ENCODE assay signal across 1 cellular context in genomic region chr7:107563761-107564552, GRCh38.
A peak's percentile ranks its signal among the peaks of the same experiment; 100 is the strongest.
TF ChIP-seq lines count a peak whose summit lies in the region.

Gene COG5 (minus strand): TSS chr7:107563920. CDS start chr7:107563896, 24 bp downstream.
Gene DUS4L (plus strand): TSS chr7:107563971. CDS start chr7:107567071, 3,100 bp downstream.

TF ChIP-seq in HEK293, 187 proteins besides CTCF, POLR2A, EP300 and RAD21 (continued from another document and continues in another):
- TF ChIP-seq ZNF280C (tag by site-specific recombination; IDR thresholded peaks at IDR 0.05) (no peak), ZNF18 (tag by site-specific recombination; IDR thresholded peaks at IDR 0.05) (no peak), BCL6B (tag by site-specific recombination; IDR thresholded peaks at IDR 0.05) (0 out of 2 replicates have a peak, but pooled peaks have one; percentile 30), ZNF354C (tag by site-specific recombination; IDR thresholded peaks at IDR 0.05; ENCODE audit: borderline replicate concordance, low read depth) (no peak), ZNF23 (tag by site-specific recombination; IDR thresholded peaks at IDR 0.05; ENCODE audit: borderline replicate concordance) (no peak), ZNF488 (tag by site-specific recombination; IDR thresholded peaks at IDR 0.05) (no peak), PRDM4 (tag by site-specific recombination; IDR thresholded peaks at IDR 0.05) (no peak), ZBTB21 (tag by site-specific recombination; IDR thresholded peaks at IDR 0.05) (0 out of 2 replicates have a peak, but pooled peaks have one; percentile 52), ZNF175 (tag by site-specific recombination; IDR thresholded peaks at IDR 0.05) (no peak), ZFP37 (tag by site-specific recombination; IDR thresholded peaks at IDR 0.05) (peak; percentile 61; the same call in 1 of the 2 replicates), ZNF843 (tag by site-specific recombination; IDR thresholded peaks at IDR 0.05) (no peak; the same call in 1 of the 2 replicates), ZNF2 (tag by site-specific recombination; IDR thresholded peaks at IDR 0.05) (peak; percentile 40; the same call in 1 of the 2 replicates), ZNF639 (tag by site-specific recombination; IDR thresholded peaks at IDR 0.05) (no peak), ZNF513 (tag by site-specific recombination; IDR thresholded peaks at IDR 0.05) (no peak), MEIS1 (CRISPR knock-in tag; IDR thresholded peaks at IDR 0.05; ENCODE audit: borderline replicate concordance) (no peak), FEZF1 (tag by site-specific recombination; IDR thresholded peaks at IDR 0.05) (no peak; the same call in 1 of the 2 replicates), KLF8 (tag by site-specific recombination; IDR thresholded peaks at IDR 0.05) (peak; percentile 94), GLI4 (tag by site-specific recombination; IDR thresholded peaks at IDR 0.05) (no peak), ZNF16 (tag by site-specific recombination; IDR thresholded peaks at IDR 0.05; ENCODE audit: low read depth) (no peak), OVOL3 (tag by site-specific recombination; IDR thresholded peaks at IDR 0.05) (no peak; the same call in 1 of the 2 replicates), ZNF580 (tag by site-specific recombination; IDR thresholded peaks at IDR 0.05) (peak; percentile 55; the same call in 1 of the 2 replicates), BCL11B (tag by site-specific recombination; IDR thresholded peaks at IDR 0.05; ENCODE audit: low read depth) (no peak), ZNF521 (tag by site-specific recombination; IDR thresholded peaks at IDR 0.05) (no peak), YY2 (tag by site-specific recombination; IDR thresholded peaks at IDR 0.05) (peak; percentile 70), KLF16 (tag by site-specific recombination; IDR thresholded peaks at IDR 0.05) (peak; percentile 91), PBX3 (CRISPR knock-in tag; IDR thresholded peaks at IDR 0.05) (peak; percentile 79; the same call in 1 of the 2 replicates), REST (tag by site-specific recombination; IDR thresholded peaks at IDR 0.05) (no peak), ZNF19 (tag by site-specific recombination; IDR thresholded peaks at IDR 0.05; ENCODE audit: low read depth) (no peak), ZNF837 (tag by site-specific recombination; IDR thresholded peaks at IDR 0.05) (no peak), ZNF324 (tag by site-specific recombination; IDR thresholded peaks at IDR 0.05) (no peak), ZNF266 (tag by site-specific recombination; IDR thresholded peaks at IDR 0.05; ENCODE audit: low read depth) (no peak), ZNF623 (tag by site-specific recombination; IDR thresholded peaks at IDR 0.05) (no peak), ZNF138 (tag by site-specific recombination; IDR thresholded peaks at IDR 0.05; ENCODE audit: borderline replicate concordance) (no peak), ZNF37A (tag by site-specific recombination; IDR thresholded peaks at IDR 0.05) (no peak), ZNF624 (tag by site-specific recombination; IDR thresholded peaks at IDR 0.05) (no peak), SALL2 (tag by site-specific recombination; IDR thresholded peaks at IDR 0.05; ENCODE audit: borderline replicate concordance) (no peak), ZNF169 (tag by site-specific recombination; IDR thresholded peaks at IDR 0.05) (no peak), ZNF433 (tag by site-specific recombination; IDR thresholded peaks at IDR 0.05; ENCODE audit: low read depth) (no peak), ZSCAN5A (tag by site-specific recombination; IDR thresholded peaks at IDR 0.05) (no peak), ZNF391 (tag by site-specific recombination; IDR thresholded peaks at IDR 0.05; ENCODE audit: borderline replicate concordance, low read depth) (peak; percentile 80; the same call in 1 of the 2 replicates), ZNF132 (tag by site-specific recombination; IDR thresholded peaks at IDR 0.05; ENCODE audit: borderline replicate concordance) (no peak), ZNF10 (tag by site-specific recombination; IDR thresholded peaks at IDR 0.05) (0 out of 2 replicates have a peak, but pooled peaks have one; percentile 33), GLIS2 (tag by site-specific recombination; IDR thresholded peaks at IDR 0.05) (peak; percentile 55; the same call in 1 of the 2 replicates), ZNF274 (IDR thresholded peaks at IDR 0.05; ENCODE audit: low read length) (no peak), ZNF274 (tag by site-specific recombination; IDR thresholded peaks at IDR 0.05; ENCODE audit: borderline replicate concordance) (no peak), ZNF555 (tag by site-specific recombination; conservative IDR thresholded peaks at IDR 0.05) (no peak)
